ENCODE assay signal across 21 cellular contexts in the genomic region with DNA sequence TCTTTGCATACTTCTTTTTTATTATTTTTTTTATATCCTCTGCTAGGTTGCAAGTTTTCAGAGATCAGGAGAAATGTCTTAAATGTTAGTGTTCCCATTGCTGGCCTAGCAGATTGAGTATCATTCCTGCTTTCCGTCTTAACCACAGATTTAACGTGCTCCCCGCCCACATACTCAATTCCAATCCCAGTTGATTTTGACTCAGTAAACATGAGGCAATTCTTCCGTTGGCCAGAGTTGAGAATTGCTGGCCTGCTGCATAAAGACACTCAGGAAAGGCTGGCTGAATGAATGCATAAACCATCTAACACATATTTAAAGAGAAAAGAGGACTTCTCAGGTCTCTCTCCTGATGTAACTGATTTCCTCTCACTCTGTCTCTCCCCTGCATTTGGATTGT. TPM values are rescaled to one million over a fixed set of nuclear protein-coding genes. Genes with fewer than 3 reads are reported as not detected.
DNase-seq lines count a peak whose midpoint lies in the region; ATAC-seq, FAIRE-seq and TF ChIP-seq lines count a peak whose summit lies in the region.
"Had no signal": no experiment of that assay in that cellular context is flagged by ENCODE, and none has a peak within 500 bp of the region (broad histone marks: within the 10 kb centered on the region; RNA-seq: fewer than 3 reads in every experiment).

No MANE protein-coding gene starts in this region.

- no peaks in the 10 kb centered on the region for H3K4me1 ChIP-seq in left ventricle myocardium inferior
- no peaks in the 10 kb centered on the region for H3K4me1 ChIP-seq in smooth muscle cell (ENCODE audit: low read depth)
- H3K4me1 ChIP-seq in Karpas-422 (ENCODE audit: low read length): no peaks in the 10 kb centered on the region
- H3K4me1 ChIP-seq: gastrocnemius medialis, uterus had no signal

- no peak for FAIRE-seq in RCC 7860 (lab: Jason Lieb, UNC)
- FAIRE-seq: A204.1, GM12891 had no signal

- no peaks in the 10 kb centered on the region for H3K9me2 ChIP-seq in Karpas-422 (replicated peaks; ENCODE audit: insufficient read depth, low read length)

- H3K9me3 ChIP-seq in left ventricle myocardium inferior (replicated peaks) (no peaks in the 10 kb centered on the region), smooth muscle cell (replicated peaks; ENCODE audit: low read depth) (no peaks in the 10 kb centered on the region), Karpas-422 (ENCODE audit: low read length) (no peaks in the 10 kb centered on the region)
- H3K9me3 ChIP-seq: gastrocnemius medialis, uterus had no signal

- H2AFZ ChIP-seq in smooth muscle cell (ENCODE audit: low read depth) (no peak overlapping the region), Karpas-422 (ENCODE audit: low read length) (no peak overlapping the region)

- no peak for ATAC-seq in left cardiac atrium
- ATAC-seq: activated CD8-positive, alpha-beta memory T cell treated with anti-CD3 and anti-CD28 coated beads, Interleukin-2, amount 10 ng/mL, durations not matched to agents 7 days and 5 days; gastrocnemius medialis had no signal

- no peaks in the 10 kb centered on the region for H3K36me3 ChIP-seq in left ventricle myocardium inferior
- H3K36me3 ChIP-seq in smooth muscle cell (ENCODE audit: low read depth): no peaks in the 10 kb centered on the region
- no peaks in the 10 kb centered on the region for H3K36me3 ChIP-seq in Karpas-422 (ENCODE audit: insufficient read depth, low read length)
- H3K36me3 ChIP-seq: gastrocnemius medialis, uterus had no signal

- no peak for TF ChIP-seq CTCF in left ventricle myocardium inferior (IDR thresholded peaks at IDR 0.05; ENCODE audit: borderline replicate concordance)
- TF ChIP-seq CTCF in fibroblast of pulmonary artery (IDR thresholded peaks at IDR 0.05; ENCODE audit: low read length, missing control alignments): no peak
- TF ChIP-seq CTCF in smooth muscle cell (IDR thresholded peaks at IDR 0.05; ENCODE audit: borderline replicate concordance, insufficient read depth, poor library complexity, severe bottlenecking): no peak

- no peaks in the 10 kb centered on the region for H3F3A ChIP-seq in smooth muscle cell (ENCODE audit: low read depth)

- no peak overlapping the region for H3K9ac ChIP-seq in smooth muscle cell (ENCODE audit: low read depth)
- no peak overlapping the region for H3K9ac ChIP-seq in Karpas-422 (ENCODE audit: low read length)

- peak; percentile 28 for DNase-seq in left cardiac atrium
- DNase-seq in left ventricle myocardium inferior: no peak
- peak; percentile 73 for DNase-seq in amniotic epithelial cell (ENCODE audit: low read depth)
- DNase-seq in fibroblast of pulmonary artery (ENCODE audit: low read depth): peak; percentile 66
- no peak for DNase-seq in smooth muscle cell (lab: John Stamatoyannopoulos, UW; ENCODE audit: unreplicated experiment)
- DNase-seq in RCC 7860 (ENCODE audit: low spot score): no peak
- no peak for DNase-seq in A172 (ENCODE audit: low spot score)
- DNase-seq in Karpas-422: no peak
- DNase-seq: activated CD8-positive, alpha-beta memory T cell treated with anti-CD3 and anti-CD28 coated beads, Interleukin-2, amount 10 ng/mL, durations not matched to agents 7 days and 5 days; activated gamma-delta T cell; effector CD8-positive, alpha-beta T cell; gastrocnemius medialis; H9; Kasumi-1; NCI-H146; nephron progenitor cell; SHP77 treated with DMSO at 0.1 percent for 48 hours; uterus had no signal

- intact Hi-C loops in left cardiac atrium (cut with DNase I): no loop called here
- intact Hi-C loops in left ventricle myocardium inferior (cut with micrococcal nuclease): no loop called here

- H3K4me3 ChIP-seq in left ventricle myocardium inferior: no peak overlapping the region
- H3K4me3 ChIP-seq in fibroblast of pulmonary artery (replicated peaks; ENCODE audit: low read depth, low read length): no peak overlapping the region
- no peak overlapping the region for H3K4me3 ChIP-seq in smooth muscle cell
- H3K4me3 ChIP-seq in Karpas-422 (ENCODE audit: low read length): no peak overlapping the region
- H3K4me3 ChIP-seq: gastrocnemius medialis, lung, uterus had no signal

- no peak overlapping the region for H3K27ac ChIP-seq in left ventricle myocardium inferior (replicated peaks)
- H3K27ac ChIP-seq in smooth muscle cell (ENCODE audit: low read depth): no peak overlapping the region
- no peak overlapping the region for H3K27ac ChIP-seq in Karpas-422 (ENCODE audit: low read length)
- H3K27ac ChIP-seq: gastrocnemius medialis, uterus had no signal

- H4K20me1 ChIP-seq in smooth muscle cell (ENCODE audit: low read depth) (no peaks in the 10 kb centered on the region), Karpas-422 (ENCODE audit: insufficient read depth, low read depth, low read length) (no peaks in the 10 kb centered on the region)

- WGBS in smooth muscle cell (ENCODE audit: low lambda C conversion rate): 24% methylated on average over 4 of the region's 4 CpGs

- H3K4me2 ChIP-seq in smooth muscle cell (peak overlapping the region; percentile 25), Karpas-422 (ENCODE audit: low read depth, low read length, poor library complexity, severe bottlenecking) (no peak overlapping the region)

- no peaks in the 10 kb centered on the region for H3K79me2 ChIP-seq in smooth muscle cell (ENCODE audit: low read depth)
- H3K79me2 ChIP-seq in Karpas-422 (ENCODE audit: low read length): no peaks in the 10 kb centered on the region

- no peaks in the 10 kb centered on the region for H3K27me3 ChIP-seq in left ventricle myocardium inferior (ENCODE audit: low read depth)
- H3K27me3 ChIP-seq in smooth muscle cell (ENCODE audit: low read depth): no peaks in the 10 kb centered on the region
- no peaks in the 10 kb centered on the region for H3K27me3 ChIP-seq in Karpas-422 (ENCODE audit: low read length)
- H3K27me3 ChIP-seq: gastrocnemius medialis, uterus had no signal

RNA-seq across cellular contexts. Expression of a gene that starts 46.8 kb away (rescaled TPM):
- total RNA-seq in left cardiac atrium: 1 to 10 TPM; 3.1 to 3.4 TPM
- 2.1 TPM for total RNA-seq in left ventricle myocardium inferior
- total RNA-seq in smooth muscle cell: 5.4 and 6.2 TPM in 2 replicates
- 2.6 and 2.7 TPM in 2 replicates for polyA plus RNA-seq in smooth muscle cell
- 7.0 and 8.2 TPM in 2 replicates for total RNA-seq in A172 (2014; rRNA removed; shearing (Covaris generic))
- 8.9 and 13.1 TPM in 2 replicates for total RNA-seq in Karpas-422 (2014; rRNA removed; shearing (Covaris generic); ENCODE audit: low replicate concordance)

RNA-seq across cellular contexts. Expression of a gene that starts 51.0 kb away (rescaled TPM):
- total RNA-seq in left cardiac atrium (1 to 10 TPM in 1 of 2 donors, under 1 TPM in 1; 0.56 to 1.3 TPM), left ventricle myocardium inferior (0.96 TPM), smooth muscle cell (0.67 and 0.81 TPM in 2 replicates)
- 0.57 and 0.80 TPM in 2 replicates for polyA plus RNA-seq in smooth muscle cell
- total RNA-seq in A172 (2014; rRNA removed; shearing (Covaris generic)): not detected in 2 replicates
- 0.22 and 0.69 TPM in 2 replicates for total RNA-seq in Karpas-422 (2014; rRNA removed; shearing (Covaris generic); ENCODE audit: low replicate concordance)

Comparison
In these comparisons a context has a peak if more than half of its experiments do, and no peak if none do; other contexts are left out.
1. DNase-seq: peak in left cardiac atrium (single experiment), amniotic epithelial cell (single experiment) and fibroblast of pulmonary artery (single experiment); none in left ventricle myocardium inferior (single experiment), smooth muscle cell (single experiment), RCC 7860 (single experiment), A172 (single experiment) and Karpas-422 (single experiment).